Comparison of ENCODE assay signal across 8 cellular contexts in genomic region chr4:73258668-73259551, GRCh38. TPM values are rescaled to one million over a fixed set of nuclear protein-coding genes. Genes with fewer than 3 reads are reported as not detected.
DNase-seq lines count a peak whose midpoint lies in the region; ATAC-seq and TF ChIP-seq lines count a peak whose summit lies in the region.

Gene ANKRD17 (minus strand): TSS chr4:73258798. CDS start chr4:73258668, 130 bp downstream.

- H3K4me1 ChIP-seq in NT2/D1 (ENCODE audit: insufficient read depth, insufficient read length): no peaks in the 10 kb centered on the region
- peaks cover 2% of the 10 kb centered on the region for H3K4me1 ChIP-seq in endodermal cell (ENCODE audit: control insufficient read depth, insufficient read depth, low read length)
- peaks cover 6% of the 10 kb centered on the region for H3K4me1 ChIP-seq in mesodermal cell (ENCODE audit: control insufficient read depth, insufficient read depth, low read length, poor library complexity, severe bottlenecking)

- H3K9me3 ChIP-seq in NT2/D1 (ENCODE audit: insufficient read depth, low read length) (no peaks in the 10 kb centered on the region), endodermal cell (ENCODE audit: control insufficient read depth, low read length) (no peaks in the 10 kb centered on the region), mesodermal cell (ENCODE audit: control insufficient read depth, low read length) (no peaks in the 10 kb centered on the region)

- in situ Hi-C loops in Caki2 (cut with HindIII; ENCODE audit: low pct_unique_long_range_greater_than_20kb, low sequenced_read_pairs): no loop called here

- ATAC-seq in GM21381 (IDR thresholded peaks at IDR 0.05; ENCODE audit: unreplicated experiment): peak; percentile 76

- peak within 1 kb of the TSS; percentile 99 for H3K27ac Mint-ChIP-seq in endodermal cell

- WGBS in endodermal cell (ENCODE audit: insufficient coverage in 1 of 2, insufficient read length in 1 of 2), 2 experiments: 0 to 1% methylated on average over 15 to 79 of the region's 79 CpGs
- 0 to 1% methylated on average over 41 to 47 of the region's 79 CpGs for WGBS in mesodermal cell (ENCODE audit: insufficient coverage in 2 of 2), 2 experiments

- H3K27me3 Mint-ChIP-seq in endodermal cell (ENCODE audit: insufficient read depth): no peaks in the 10 kb centered on the region

- H3K4me1 Mint-ChIP-seq in endodermal cell: peaks cover 22% of the 10 kb centered on the region

- no peaks in the 10 kb centered on the region for H3K9me3 Mint-ChIP-seq in endodermal cell

- H3K27me3 ChIP-seq in NT2/D1 (ENCODE audit: insufficient read depth, insufficient read length) (no peaks in the 10 kb centered on the region), endodermal cell (ENCODE audit: control insufficient read depth, insufficient read depth, low read length, poor library complexity, severe bottlenecking) (no peaks in the 10 kb centered on the region)

- H3K4me3 ChIP-seq in NT2/D1 (ENCODE audit: insufficient read length, low read depth) (peak within 1 kb of the TSS; percentile 88), endodermal cell (ENCODE audit: low read length) (peak within 1 kb of the TSS; percentile 90), mesodermal cell (ENCODE audit: extremely low read depth, insufficient read depth, low read length, poor library complexity, severe bottlenecking) (peak within 1 kb of the TSS; percentile 88)

- H3K36me3 ChIP-seq in NT2/D1 (ENCODE audit: insufficient read depth, insufficient read length, low read length) (peaks cover 13% of the 10 kb centered on the region), endodermal cell (ENCODE audit: control insufficient read depth, insufficient read depth, low read length) (peaks cover 24% of the 10 kb centered on the region), mesodermal cell (ENCODE audit: control insufficient read depth, insufficient read depth, low read length) (peaks cover 13% of the 10 kb centered on the region)

- no peak for TF ChIP-seq CTCF in endodermal cell (conservative IDR thresholded peaks at IDR 0.05)

- peak; percentile 95 for DNase-seq in Caki2 (ENCODE audit: low read depth)
- peak in 75 of 76 experiments; percentile 20 to 92 (median 80) for DNase-seq in HUDEP-2 (lab: John Stamatoyannopoulos, UW; ENCODE audit: unreplicated experiment in 76 of 76)
- DNase-seq in NT2/D1 (ENCODE audit: low read depth, low spot score): peak; percentile 66
- DNase-seq in activated CD8-positive, alpha-beta memory T cell treated with anti-CD3 and anti-CD28 coated beads, Interleukin-2, amount 50 U/mL, for 1 hour (ENCODE audit: extremely low read depth): peak; percentile 67
- peak; percentile 97 for DNase-seq in endodermal cell
- DNase-seq in stimulated activated CD8-positive, alpha-beta memory T cell treated with anti-CD3 and anti-CD28 coated beads, Interleukin-15, amount 100 ng/mL, for 4 hours (ENCODE audit: low read depth in 2 of 2): peak; percentile 80 to 82

- peak within 1 kb of the TSS; percentile 100 for H3K4me3 Mint-ChIP-seq in endodermal cell

- peak within 1 kb of the TSS; percentile 90 for H3K9ac ChIP-seq in NT2/D1 (ENCODE audit: insufficient read length, low read depth)
- peak within 1 kb of the TSS; percentile 65 for H3K9ac ChIP-seq in endodermal cell (ENCODE audit: extremely low read depth, low read length, poor library complexity, severe bottlenecking)

- H3K36me3 Mint-ChIP-seq in endodermal cell (ENCODE audit: low read depth): peaks cover 9% of the 10 kb centered on the region

- H3K27ac ChIP-seq in endodermal cell (ENCODE audit: low read depth, low read length): peak within 1 kb of the TSS; percentile 98
- peak within 1 kb of the TSS; percentile 98 for H3K27ac ChIP-seq in mesodermal cell (ENCODE audit: low read depth, low read length, severe bottlenecking)

RNA-seq across cellular contexts. Expression of gene ANKRD17, which starts in this region (rescaled TPM):
- total RNA-seq in Caki2 (2014; rRNA removed; shearing (Covaris generic); ENCODE audit: low replicate concordance): 20.5 and 46.7 TPM in 2 replicates
- total RNA-seq in endodermal cell: 10 to 100 TPM; 83.6 to 84.3 TPM
- polyA plus RNA-seq in endodermal cell (2013, experiment 1 of 2): 44.5 TPM
- 44.4 TPM for polyA plus RNA-seq in endodermal cell (2013, experiment 2 of 2)
- polyA plus RNA-seq in mesodermal cell (2013, experiment 1 of 2): 47.2 TPM
- polyA plus RNA-seq in mesodermal cell (2013, experiment 2 of 2): 46.9 TPM

Comparison
In these comparisons a context has a peak if more than half of its experiments do, and no peak if none do; other contexts are left out.
1. Peak in every context shown above with its lines: DNase-seq, ATAC-seq, H3K4me3 ChIP-seq and H3K27ac ChIP-seq.